In genomic region chr7:92629779-92630178, GRCh38 we compare ENCODE assay signal across 19 cellular contexts. TPM values are rescaled to one million over a fixed set of nuclear protein-coding genes. Genes with fewer than 3 reads are reported as not detected.
DNase-seq lines count a peak whose midpoint lies in the region; ATAC-seq and TF ChIP-seq lines count a peak whose summit lies in the region.
"Had no signal": no experiment of that assay in that cellular context is flagged by ENCODE, and none has a peak within 500 bp of the region (broad histone marks: within the 10 kb centered on the region; RNA-seq: fewer than 3 reads in every experiment).

No MANE protein-coding gene starts in this region.

- H3K27ac Mint-ChIP-seq in activated CD4-positive, alpha-beta T cell treated with anti-CD3 and anti-CD28 coated beads for 36 hours = peak overlapping the region; percentile 61
- peak overlapping the region; percentile 70 for H3K27ac Mint-ChIP-seq in activated naive CD4-positive, alpha-beta T cell treated with anti-CD3 and anti-CD28 coated beads, Interleukin-2, amount 50 U/mL, for 24 hours
- H3K27ac Mint-ChIP-seq in Calu3 (ENCODE audit: unreplicated experiment) = peak overlapping the region; percentile 58
- H3K27ac Mint-ChIP-seq in activated T-helper 17 cell treated with anti-CD3 and anti-CD28 coated beads, Interleukin-2, amount 50 U/mL, for 72 hours = peak overlapping the region; percentile 95
- H3K27ac Mint-ChIP-seq in stimulated activated memory B cell treated with anti-CD40 and anti-IgM and Interleukin-4, amounts not matched to agents 10 μg/mL and 1 μg/mL and 100 μg/mL, for 72 hours = no peak overlapping the region

- H3K4me3 Mint-ChIP-seq in activated CD4-positive, alpha-beta T cell treated with anti-CD3 and anti-CD28 coated beads for 36 hours = no peak overlapping the region
- H3K4me3 Mint-ChIP-seq in activated naive CD4-positive, alpha-beta T cell treated with anti-CD3 and anti-CD28 coated beads, Interleukin-2, amount 50 U/mL, for 24 hours = no peak overlapping the region
- H3K4me3 Mint-ChIP-seq in Calu3 (ENCODE audit: low read depth, unreplicated experiment) = no peak overlapping the region
- peak overlapping the region; percentile 71 for H3K4me3 Mint-ChIP-seq in activated T-helper 17 cell treated with anti-CD3 and anti-CD28 coated beads, Interleukin-2, amount 50 U/mL, for 72 hours
- no peak overlapping the region for H3K4me3 Mint-ChIP-seq in stimulated activated memory B cell treated with anti-CD40 and anti-IgM and Interleukin-4, amounts not matched to agents 10 μg/mL and 1 μg/mL and 100 μg/mL, for 72 hours
- H3K4me3 Mint-ChIP-seq: CD4-positive, alpha-beta memory T cell had no signal

- no TSS peak for BruUV-seq in Calu3 (replicated peaks; lab: Mats Ljungman, UMichigan)

- intact Hi-C loops in activated CD4-positive, alpha-beta T cell treated with anti-CD3 and anti-CD28 coated beads for 36 hours (cut with DNase I, micrococcal nuclease) = loop anchor here (2.0 to 5.0 kb wide), 5 partner anchors 35 to 488 kb away; partner anchors contain the start of gene SAMD9 (in 1 of the 2)
- intact Hi-C loops in Calu3 (cut with micrococcal nuclease; ENCODE audit: unreplicated experiment) = loop anchor here (5.0 kb wide), 3 partner anchors 68 to 198 kb away; no protein-coding TSS in a partner anchor

- DNase-seq in activated CD4-positive, alpha-beta T cell treated with anti-CD3 and anti-CD28 coated beads for 36 hours = no peak
- no peak for DNase-seq in activated CD4-positive, alpha-beta T cell treated with anti-CD3 and anti-CD28 coated beads, Interleukin-2, amount 50 U/mL, for 4 hours
- no peak for DNase-seq in activated naive CD4-positive, alpha-beta T cell treated with Interleukin-2 at 50 U/mL for 16 hours
- DNase-seq in Calu3 (no peak), SW 1271 (lab: John Stamatoyannopoulos, UW) (no peak)
- DNase-seq: 8988T; CD4-positive, alpha-beta memory T cell; DMS153; H7; MM.1S; NCI-H1048; NCI-H1436; NCI-H1930; NCI-H69; SIG-M5 had no signal

- POLR2A ChIA-PET in activated CD4-positive, alpha-beta T cell treated with anti-CD3 and anti-CD28 coated beads for 36 hours (lab: Charles Lee) = no interaction called here

- CTCF ChIA-PET in activated CD4-positive, alpha-beta T cell treated with anti-CD3 and anti-CD28 coated beads for 36 hours (lab: Charles Lee) = interaction anchor here (0.6 to 3.1 kb wide), 3 partner anchors 8 to 184 kb away, joined by 3 to 13 read pairs (median 4); no protein-coding TSS in a partner anchor
- CTCF ChIA-PET in Calu3 (lab: Charles Lee) = no interaction called here

- H3K36me3 Mint-ChIP-seq in activated CD4-positive, alpha-beta T cell treated with anti-CD3 and anti-CD28 coated beads for 36 hours (ENCODE audit: low read depth) = peaks cover 48% of the 10 kb centered on the region
- H3K36me3 Mint-ChIP-seq in activated naive CD4-positive, alpha-beta T cell treated with anti-CD3 and anti-CD28 coated beads, Interleukin-2, amount 50 U/mL, for 24 hours = peaks cover 31% of the 10 kb centered on the region
- H3K36me3 Mint-ChIP-seq in Calu3 (ENCODE audit: insufficient read depth, unreplicated experiment) = peaks cover 37% of the 10 kb centered on the region
- peaks cover 90% of the 10 kb centered on the region for H3K36me3 Mint-ChIP-seq in activated T-helper 17 cell treated with anti-CD3 and anti-CD28 coated beads, Interleukin-2, amount 50 U/mL, for 72 hours (ENCODE audit: low read depth)
- peaks cover 31% of the 10 kb centered on the region for H3K36me3 Mint-ChIP-seq in stimulated activated memory B cell treated with anti-CD40 and anti-IgM and Interleukin-4, amounts not matched to agents 10 μg/mL and 1 μg/mL and 100 μg/mL, for 72 hours

- ATAC-seq in activated CD4-positive, alpha-beta T cell treated with anti-CD3 and anti-CD28 coated beads for 36 hours = no peak
- ATAC-seq in activated T-helper 17 cell treated with anti-CD3 and anti-CD28 coated beads, Interleukin-2, amount 50 U/mL, for 72 hours (replicated peaks) = no peak
- no peak for ATAC-seq in stimulated activated memory B cell treated with anti-CD40 and anti-IgM and Interleukin-4, amounts not matched to agents 10 μg/mL and 1 μg/mL and 100 μg/mL, for 72 hours
- ATAC-seq: Panc1 had no signal

- H3K27me3 Mint-ChIP-seq in activated CD4-positive, alpha-beta T cell treated with anti-CD3 and anti-CD28 coated beads for 36 hours = no peaks in the 10 kb centered on the region
- no peaks in the 10 kb centered on the region for H3K27me3 Mint-ChIP-seq in activated naive CD4-positive, alpha-beta T cell treated with anti-CD3 and anti-CD28 coated beads, Interleukin-2, amount 50 U/mL, for 24 hours
- H3K27me3 Mint-ChIP-seq in Calu3 (ENCODE audit: unreplicated experiment) = no peaks in the 10 kb centered on the region
- no peaks in the 10 kb centered on the region for H3K27me3 Mint-ChIP-seq in activated T-helper 17 cell treated with anti-CD3 and anti-CD28 coated beads, Interleukin-2, amount 50 U/mL, for 72 hours
- no peaks in the 10 kb centered on the region for H3K27me3 Mint-ChIP-seq in stimulated activated memory B cell treated with anti-CD40 and anti-IgM and Interleukin-4, amounts not matched to agents 10 μg/mL and 1 μg/mL and 100 μg/mL, for 72 hours
- H3K27me3 Mint-ChIP-seq: CD4-positive, alpha-beta memory T cell had no signal

- H3K9me3 Mint-ChIP-seq in activated CD4-positive, alpha-beta T cell treated with anti-CD3 and anti-CD28 coated beads for 36 hours (ENCODE audit: low read depth) = peaks cover 5% of the 10 kb centered on the region
- H3K9me3 Mint-ChIP-seq in activated naive CD4-positive, alpha-beta T cell treated with anti-CD3 and anti-CD28 coated beads, Interleukin-2, amount 50 U/mL, for 24 hours = peaks cover 22% of the 10 kb centered on the region
- H3K9me3 Mint-ChIP-seq in Calu3 (ENCODE audit: low read depth, unreplicated experiment) = peaks cover 5% of the 10 kb centered on the region
- no peaks in the 10 kb centered on the region for H3K9me3 Mint-ChIP-seq in activated T-helper 17 cell treated with anti-CD3 and anti-CD28 coated beads, Interleukin-2, amount 50 U/mL, for 72 hours
- peaks cover 6% of the 10 kb centered on the region for H3K9me3 Mint-ChIP-seq in stimulated activated memory B cell treated with anti-CD40 and anti-IgM and Interleukin-4, amounts not matched to agents 10 μg/mL and 1 μg/mL and 100 μg/mL, for 72 hours

- H3K4me1 Mint-ChIP-seq in activated CD4-positive, alpha-beta T cell treated with anti-CD3 and anti-CD28 coated beads for 36 hours = peaks cover 89% of the 10 kb centered on the region
- peaks cover 94% of the 10 kb centered on the region for H3K4me1 Mint-ChIP-seq in activated naive CD4-positive, alpha-beta T cell treated with anti-CD3 and anti-CD28 coated beads, Interleukin-2, amount 50 U/mL, for 24 hours
- peaks cover 41% of the 10 kb centered on the region for H3K4me1 Mint-ChIP-seq in Calu3 (ENCODE audit: low read depth, unreplicated experiment)
- peaks cover 72% of the 10 kb centered on the region for H3K4me1 Mint-ChIP-seq in activated T-helper 17 cell treated with anti-CD3 and anti-CD28 coated beads, Interleukin-2, amount 50 U/mL, for 72 hours
- H3K4me1 Mint-ChIP-seq in stimulated activated memory B cell treated with anti-CD40 and anti-IgM and Interleukin-4, amounts not matched to agents 10 μg/mL and 1 μg/mL and 100 μg/mL, for 72 hours = peaks cover 35% of the 10 kb centered on the region

- no peak for TF ChIP-seq CTCF in Calu3 (IDR thresholded peaks at IDR 0.05; ENCODE audit: unreplicated experiment)

RNA-seq across cellular contexts. Expression of gene FAM133B, which starts 39.6 kb away (rescaled TPM):
- total RNA-seq in activated CD4-positive, alpha-beta T cell treated with anti-CD3 and anti-CD28 coated beads for 36 hours = 10 to 100 TPM; 26.1 to 27.6 TPM
- total RNA-seq in Calu3 (2022) = 26.4 and 30.0 TPM in 2 replicates
- 10 to 100 TPM; 27.9 to 31.4 TPM for total RNA-seq in activated T-helper 17 cell treated with anti-CD3 and anti-CD28 coated beads, Interleukin-2, amount 50 U/mL, for 72 hours
